In the genomic region with DNA sequence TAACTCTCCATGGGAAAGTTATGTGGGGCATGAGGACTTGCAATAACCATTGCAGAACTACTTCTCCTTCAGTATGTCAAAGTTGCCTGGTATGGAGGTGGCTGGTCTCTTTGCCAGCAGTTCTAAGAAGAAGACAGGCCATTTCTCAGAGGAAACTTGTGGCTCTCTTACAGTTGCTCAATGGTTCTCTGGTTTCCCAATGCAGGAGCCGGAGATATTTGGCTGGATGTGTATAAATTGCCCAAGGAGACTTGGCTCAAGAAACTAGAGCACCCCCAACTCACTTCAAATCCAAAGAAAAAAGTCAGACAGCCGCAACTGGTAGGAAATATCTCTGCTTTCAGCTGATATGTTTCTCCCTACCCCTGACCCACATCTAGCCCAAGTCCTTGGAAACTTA, we compare ENCODE assay signal across 1 cellular context.
TF ChIP-seq lines count a peak whose summit lies in the region.

No MANE protein-coding gene starts in this region.

TF ChIP-seq in GM23338, 12 proteins besides CTCF, POLR2A, EP300 and RAD21 (continued from another document):
- TF ChIP-seq, protein P1, sequence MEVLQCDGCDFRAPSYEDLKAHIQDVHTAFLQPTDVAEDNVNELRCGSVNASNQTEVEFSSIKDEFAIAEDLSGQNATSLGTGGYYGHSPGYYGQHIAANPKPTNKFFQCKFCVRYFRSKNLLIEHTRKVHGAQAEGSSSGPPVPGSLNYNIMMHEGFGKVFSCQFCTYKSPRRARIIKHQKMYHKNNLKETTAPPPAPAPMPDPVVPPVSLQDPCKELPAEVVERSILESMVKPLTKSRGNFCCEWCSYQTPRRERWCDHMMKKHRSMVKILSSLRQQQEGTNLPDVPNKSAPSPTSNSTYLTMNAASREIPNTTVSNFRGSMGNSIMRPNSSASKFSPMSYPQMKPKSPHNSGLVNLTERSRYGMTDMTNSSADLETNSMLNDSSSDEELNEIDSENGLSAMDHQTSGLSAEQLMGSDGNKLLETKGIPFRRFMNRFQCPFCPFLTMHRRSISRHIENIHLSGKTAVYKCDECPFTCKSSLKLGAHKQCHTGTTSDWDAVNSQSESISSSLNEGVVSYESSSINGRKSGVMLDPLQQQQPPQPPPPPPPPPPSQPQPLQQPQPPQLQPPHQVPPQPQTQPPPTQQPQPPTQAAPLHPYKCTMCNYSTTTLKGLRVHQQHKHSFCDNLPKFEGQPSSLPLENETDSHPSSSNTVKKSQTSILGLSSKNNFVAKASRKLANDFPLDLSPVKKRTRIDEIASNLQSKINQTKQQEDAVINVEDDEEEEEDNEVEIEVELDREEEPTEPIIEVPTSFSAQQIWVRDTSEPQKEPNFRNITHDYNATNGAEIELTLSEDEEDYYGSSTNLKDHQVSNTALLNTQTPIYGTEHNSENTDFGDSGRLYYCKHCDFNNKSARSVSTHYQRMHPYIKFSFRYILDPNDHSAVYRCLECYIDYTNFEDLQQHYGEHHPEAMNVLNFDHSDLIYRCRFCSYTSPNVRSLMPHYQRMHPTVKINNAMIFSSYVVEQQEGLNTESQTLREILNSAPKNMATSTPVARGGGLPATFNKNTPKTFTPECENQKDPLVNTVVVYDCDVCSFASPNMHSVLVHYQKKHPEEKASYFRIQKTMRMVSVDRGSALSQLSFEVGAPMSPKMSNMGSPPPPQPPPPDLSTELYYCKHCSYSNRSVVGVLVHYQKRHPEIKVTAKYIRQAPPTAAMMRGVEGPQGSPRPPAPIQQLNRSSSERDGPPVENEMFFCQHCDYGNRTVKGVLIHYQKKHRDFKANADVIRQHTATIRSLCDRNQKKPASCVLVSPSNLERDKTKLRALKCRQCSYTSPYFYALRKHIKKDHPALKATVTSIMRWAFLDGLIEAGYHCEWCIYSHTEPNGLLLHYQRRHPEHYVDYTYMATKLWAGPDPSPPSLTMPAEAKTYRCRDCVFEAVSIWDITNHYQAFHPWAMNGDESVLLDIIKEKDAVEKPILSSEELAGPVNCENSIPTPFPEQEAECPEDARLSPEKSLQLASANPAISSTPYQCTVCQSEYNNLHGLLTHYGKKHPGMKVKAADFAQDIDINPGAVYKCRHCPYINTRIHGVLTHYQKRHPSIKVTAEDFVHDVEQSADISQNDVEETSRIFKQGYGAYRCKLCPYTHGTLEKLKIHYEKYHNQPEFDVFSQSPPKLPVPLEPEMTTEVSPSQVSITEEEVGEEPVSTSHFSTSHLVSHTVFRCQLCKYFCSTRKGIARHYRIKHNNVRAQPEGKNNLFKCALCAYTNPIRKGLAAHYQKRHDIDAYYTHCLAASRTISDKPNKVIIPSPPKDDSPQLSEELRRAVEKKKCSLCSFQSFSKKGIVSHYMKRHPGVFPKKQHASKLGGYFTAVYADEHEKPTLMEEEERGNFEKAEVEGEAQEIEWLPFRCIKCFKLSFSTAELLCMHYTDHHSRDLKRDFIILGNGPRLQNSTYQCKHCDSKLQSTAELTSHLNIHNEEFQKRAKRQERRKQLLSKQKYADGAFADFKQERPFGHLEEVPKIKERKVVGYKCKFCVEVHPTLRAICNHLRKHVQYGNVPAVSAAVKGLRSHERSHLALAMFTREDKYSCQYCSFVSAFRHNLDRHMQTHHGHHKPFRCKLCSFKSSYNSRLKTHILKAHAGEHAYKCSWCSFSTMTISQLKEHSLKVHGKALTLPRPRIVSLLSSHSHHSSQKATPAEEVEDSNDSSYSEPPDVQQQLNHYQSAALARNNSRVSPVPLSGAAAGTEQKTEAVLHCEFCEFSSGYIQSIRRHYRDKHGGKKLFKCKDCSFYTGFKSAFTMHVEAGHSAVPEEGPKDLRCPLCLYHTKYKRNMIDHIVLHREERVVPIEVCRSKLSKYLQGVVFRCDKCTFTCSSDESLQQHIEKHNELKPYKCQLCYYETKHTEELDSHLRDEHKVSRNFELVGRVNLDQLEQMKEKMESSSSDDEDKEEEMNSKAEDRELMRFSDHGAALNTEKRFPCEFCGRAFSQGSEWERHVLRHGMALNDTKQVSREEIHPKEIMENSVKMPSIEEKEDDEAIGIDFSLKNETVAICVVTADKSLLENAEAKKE (CRISPR knock-in tag; IDR thresholded peaks at IDR 0.05), result no peak
- TF ChIP-seq EZH2 (IDR thresholded peaks at IDR 0.05; ENCODE audit: low read depth, unreplicated experiment) (no peak), NANOG (IDR thresholded peaks at IDR 0.05; ENCODE audit: borderline replicate concordance) (no peak), EZH2phosphoT487 (IDR thresholded peaks at IDR 0.05; ENCODE audit: unreplicated experiment) (no peak), ZNF114 (CRISPR knock-in tag; IDR thresholded peaks at IDR 0.05) (no peak), STAT1 (IDR thresholded peaks at IDR 0.05; ENCODE audit: unreplicated experiment) (no peak), ZNF331 (CRISPR knock-in tag; IDR thresholded peaks at IDR 0.05; ENCODE audit: low read depth) (no peak), ETS1 (IDR thresholded peaks at IDR 0.05) (no peak), JUNB (IDR thresholded peaks at IDR 0.05; ENCODE audit: unreplicated experiment) (no peak), REST (IDR thresholded peaks at IDR 0.05; ENCODE audit: unreplicated experiment) (no peak)
TF ChIP-seq in GM23338: peak in this region for 0.
